ENCODE assay signal across 30 cellular contexts in genomic region chr9:32728181-32728580, GRCh38. TPM values are rescaled to one million over a fixed set of nuclear protein-coding genes. Genes with fewer than 3 reads are reported as not detected.
"Had no signal": no experiment of that assay in that cellular context is flagged by ENCODE, and none has a peak within 500 bp of the region (broad histone marks: within the 10 kb centered on the region; RNA-seq: fewer than 3 reads in every experiment).

No MANE protein-coding gene starts in this region.

- H3K4me1 ChIP-seq: adrenal gland, ascending aorta, heart right ventricle, pancreas, psoas muscle, thyroid gland had no signal

- H3K27ac ChIP-seq: adrenal gland, ascending aorta, brain microvascular endothelial cell, heart right ventricle, pancreas, psoas muscle, thyroid gland had no signal

- ATAC-seq: activated T-cell treated with anti-CD3 and anti-CD28 coated beads, Interleukin-2, amount 50 U/mL, for 4 hours; heart right ventricle; left colon; pancreas; psoas muscle; right cardiac atrium had no signal

- H3K27me3 ChIP-seq: adrenal gland, ascending aorta, brain microvascular endothelial cell, heart right ventricle, pancreas, thyroid gland had no signal

- H3K36me3 ChIP-seq: adrenal gland, ascending aorta, brain microvascular endothelial cell, heart right ventricle, pancreas, thyroid gland had no signal

- DNase-seq: activated CD4-positive, alpha-beta T cell treated with anti-CD3 and anti-CD28 coated beads for 4 hours; activated CD4-positive, alpha-beta T cell treated with anti-CD3 and anti-CD28 coated beads, Interleukin-2, amount 50 U/mL, for 48 hours; activated CD4-positive, CD25-positive, alpha-beta regulatory T cell; activated CD8-positive, alpha-beta memory T cell treated with anti-CD3 and anti-CD28 coated beads, Interleukin-2, amount 50 U/mL, for 48 hours; activated naive CD4-positive, alpha-beta T cell; activated T-cell treated with anti-CD3 and anti-CD28 coated beads, Interleukin-2, amount 50 U/mL, for 4 hours; adrenal gland; brain microvascular endothelial cell; caudate nucleus; dermis blood vessel endothelial cell; effector CD8-positive, alpha-beta T cell; erythroblast; foreskin fibroblast; heart right ventricle; islet precursor cell; left colon; mesenchymal stem cell; pancreas; psoas muscle; right cardiac atrium; stimulated activated CD4-positive, alpha-beta T cell treated with anti-CD3 and anti-CD28 coated beads, Interleukin-1b, Interleukin-23, amount 100 ng/mL, for 48 hours; substantia nigra; thyroid gland had no signal

- H3K4me3 ChIP-seq: adrenal gland, ascending aorta, heart right ventricle, pancreas, psoas muscle, thyroid gland had no signal

- H3K9me3 ChIP-seq: adrenal gland, ascending aorta, pancreas, psoas muscle, thyroid gland had no signal

RNA-seq across cellular contexts. Expression of gene TMEM215, which starts 55.2 kb away (rescaled TPM):
- total RNA-seq: activated CD8-positive, alpha-beta memory T cell treated with anti-CD3 and anti-CD28 coated beads for 36 hours; activated T-cell treated with anti-CD3 and anti-CD28 coated beads, Interleukin-2, amount 50 U/mL, for 4 hours; activated T-helper 2 cell treated with anti-CD3 and anti-CD28 coated beads, Interferon-gamma antibody, Interleukin-2, Interleukin-4, amounts not matched to agents 10 μg/mL and 5 μg/mL and 100 μg/mL, durations not matched to agents 14 hours and 24 hours and 36 hours; adrenal gland; dermis blood vessel endothelial cell; fibroblast of lung; heart right ventricle; lower leg skin; mononuclear cell; myocyte; thyroid gland had no signal
